In genomic region chr14:32366256-32366655, GRCh38 we compare ENCODE assay signal across 11 cellular contexts.
A peak's percentile ranks its signal among the peaks of the same experiment; 100 is the strongest.
DNase-seq lines count a peak whose midpoint lies in the region; ATAC-seq, FAIRE-seq and TF ChIP-seq lines count a peak whose summit lies in the region.
"Had no signal": no experiment of that assay in that cellular context is flagged by ENCODE, and none has a peak within 500 bp of the region (broad histone marks: within the 10 kb centered on the region; RNA-seq: fewer than 3 reads in every experiment).

No MANE protein-coding gene starts in this region.

- no peak for FAIRE-seq in GM19239 (lab: Jason Lieb, UNC)
- FAIRE-seq: islet of Langerhans had no signal

- in situ Hi-C loops in brain microvascular endothelial cell (cut with HindIII; ENCODE audit: low pct_ligation_motif_present, low sequenced_read_pairs): no loop called here

- H3K27me3 ChIP-seq in brain microvascular endothelial cell (replicated peaks): no peaks in the 10 kb centered on the region
- H3K27me3 ChIP-seq: BLaER1 treated with 17β-estradiol and CSF1 and Interleukin-3, amounts not matched to agents 10 nM and 100 nM had no signal

- ATAC-seq in HG02759 (IDR thresholded peaks at IDR 0.05; ENCODE audit: unreplicated experiment) (no peak), HG02763 (IDR thresholded peaks at IDR 0.05; ENCODE audit: unreplicated experiment) (no peak)

- H3K27ac ChIP-seq in brain microvascular endothelial cell: peak overlapping the region; percentile 45
- H3K27ac ChIP-seq: BLaER1 treated with 17β-estradiol and CSF1 and Interleukin-3, amounts not matched to agents 10 nM and 100 nM had no signal

- no peak overlapping the region for H3K4me3 ChIP-seq in brain microvascular endothelial cell (ENCODE audit: low read depth, low read length)
- H3K4me3 ChIP-seq: BLaER1 treated with 17β-estradiol and CSF1 and Interleukin-3, amounts not matched to agents 10 nM and 100 nM had no signal

- no peaks in the 10 kb centered on the region for H3K36me3 ChIP-seq in brain microvascular endothelial cell (replicated peaks)
- H3K36me3 ChIP-seq: BLaER1 treated with 17β-estradiol and CSF1 and Interleukin-3, amounts not matched to agents 10 nM and 100 nM had no signal

- TF ChIP-seq CTCF in brain microvascular endothelial cell (IDR thresholded peaks at IDR 0.05; ENCODE audit: low read depth, low read length, missing control alignments): peak; percentile 58

- DNase-seq in NCI-H748 (lab: John Stamatoyannopoulos, UW; ENCODE audit: unreplicated experiment): peak; percentile 9
- DNase-seq in NCI-H748 treated with DMSO at 0.1 percent for 48 hours (lab: John Stamatoyannopoulos, UW): no peak
- DNase-seq in brain microvascular endothelial cell: peak; percentile 69
- DNase-seq in iris pigment epithelial cell (ENCODE audit: low read depth): peak; percentile 72
- peak; percentile 88 for DNase-seq in superior temporal gyrus (ENCODE audit: extremely low spot score)
- no peak for DNase-seq in GM19239 (ENCODE audit: insufficient read length, low spot score)
- DNase-seq: activated effector memory CD4-positive, alpha-beta T cell treated with anti-CD3 and anti-CD28 coated beads, Interleukin-2, amount 50 U/mL, for 16 hours had no signal

Comparison
In these comparisons a context has a peak if more than half of its experiments do, and no peak if none do; other contexts are left out.
1. DNase-seq: peak in NCI-H748 (single experiment), brain microvascular endothelial cell (single experiment), iris pigment epithelial cell (single experiment) and superior temporal gyrus (single experiment); none in NCI-H748 treated with DMSO at 0.1 percent for 48 hours (single experiment) and GM19239 (single experiment).